ENCODE assay signal across 14 cellular contexts in the genomic region with DNA sequence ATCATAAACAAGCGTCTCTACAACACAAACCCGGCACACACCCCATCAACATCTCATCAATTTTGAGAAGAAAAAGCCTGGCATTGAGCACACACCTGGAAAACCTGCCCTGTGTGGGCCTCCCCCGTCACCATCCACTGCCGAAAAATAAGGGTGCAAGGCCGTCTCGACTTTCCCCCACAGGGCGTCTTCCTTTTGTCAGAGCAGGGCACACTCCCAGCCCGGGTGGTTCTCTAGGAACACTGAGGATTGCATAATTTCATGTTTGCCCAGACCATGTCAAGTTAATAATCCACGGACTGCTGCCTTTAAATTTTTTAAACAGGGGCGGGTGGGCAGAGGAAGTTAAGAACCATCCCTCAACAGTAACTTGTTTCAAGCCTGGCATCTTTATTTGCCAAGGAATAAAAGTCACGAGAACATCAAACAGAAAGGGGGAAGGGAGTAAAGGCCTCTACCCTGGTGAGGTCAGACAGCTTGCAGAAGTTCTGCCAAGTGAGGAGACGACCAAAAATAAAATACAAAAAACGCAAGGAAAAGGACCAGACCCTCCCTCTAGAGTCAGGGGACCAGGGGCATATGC. TPM values are rescaled to one million over a fixed set of nuclear protein-coding genes. Genes with fewer than 3 reads are reported as not detected.
DNase-seq lines count a peak whose midpoint lies in the region; ATAC-seq, FAIRE-seq and TF ChIP-seq lines count a peak whose summit lies in the region.
"Had no signal": no experiment of that assay in that cellular context is flagged by ENCODE, and none has a peak within 500 bp of the region (broad histone marks: within the 10 kb centered on the region; RNA-seq: fewer than 3 reads in every experiment).

No MANE protein-coding gene starts in this region.

- BruUV-seq in mammary epithelial cell (replicated peaks; lab: Mats Ljungman, UMichigan) (no TSS peak), HepG2 (replicated peaks; lab: Mats Ljungman, UMichigan) (no TSS peak)

- in situ Hi-C loops in mammary epithelial cell (cut with MboI; ENCODE audit: low sequenced_read_pairs in 2 of 2) (no loop called here), HepG2 (cut with HindIII; ENCODE audit: extremely low pct_ligation_motif_present, low pct_unique_long_range_greater_than_20kb) (no loop called here)

- dilution Hi-C loops in mammary epithelial cell (cut with HindIII; ENCODE audit: low sequenced_read_pairs), result no loop called here

- peak; percentile 40 for FAIRE-seq in HepG2 (lab: Jason Lieb, UNC)

- H3K27me3 ChIP-seq in mammary epithelial cell (ENCODE audit: insufficient read depth, low read length) (no peaks in the 10 kb centered on the region), HepG2 (ENCODE audit: control insufficient read depth in 1 of 2, insufficient read depth in 2 of 2, low read length in 2 of 2) (peaks cover 21 to 82% of the 10 kb centered on the region in 2 experiments), thyroid gland (no peaks in the 10 kb centered on the region)

- peak overlapping the region; percentile 63 to 74 (median 73) for H3K4me3 ChIP-seq in mammary epithelial cell (replicated peaks in 1 of 3; ENCODE audit: insufficient read depth in 1 of 3, low read depth in 2 of 3, low read length in 3 of 3)
- H3K4me3 ChIP-seq in HepG2 (replicated peaks in 1 of 3; ENCODE audit: insufficient read depth in 1 of 3, low read depth in 2 of 3, low read length in 3 of 3), result no peak overlapping the region
- peak overlapping the region in 2 of 3 donors; percentile 39 to 84 for H3K4me3 ChIP-seq in thyroid gland (replicated peaks in 1 of 3)
- H3K4me3 ChIP-seq: BLaER1 treated with 17β-estradiol and CSF1 and Interleukin-3, amounts not matched to agents 10 nM and 100 nM had no signal

- no peak for TF ChIP-seq POLR2A in HepG2 (IDR thresholded peaks at IDR 0.05; ENCODE audit: insufficient read depth in 1 of 2, low read depth in 2 of 2, low read length in 2 of 2)
- peak in 1 of 2 donors; percentile 43 for TF ChIP-seq POLR2A in thyroid gland (IDR thresholded peaks at IDR 0.05)

- no peak overlapping the region for H3K27ac Mint-ChIP-seq in activated T-helper 1 cell treated with anti-CD3 and anti-CD28 coated beads, Interleukin-12 subunit alpha, Interleukin-12 subunit beta, Interleukin-2, Interleukin-4 antibody, amounts not matched to agents 30 ng/mL and 10 ng/mL and 1 ng/mL, durations not matched to agents 14 hours and 24 hours and 36 hours
- H3K27ac Mint-ChIP-seq: activated CD8-positive, alpha-beta T cell treated with anti-CD3 and anti-CD28 coated beads for 36 hours; naive thymus-derived CD4-positive, alpha-beta T cell had no signal

- DNase-seq in NCI-H69 (lab: John Stamatoyannopoulos, UW) (peak; percentile 4), mammary epithelial cell (no peak), HepG2 (ENCODE audit: low spot score) (peak; percentile 27), thyroid gland (peak; percentile 44 to 51), NCI-H1930 (lab: John Stamatoyannopoulos, UW) (no peak), GOT3 (lab: John Stamatoyannopoulos, UW) (no peak)
- no peak for DNase-seq in activated T-helper 1 cell treated with anti-CD3 and anti-CD28 coated beads, Interleukin-12 subunit alpha, Interleukin-12 subunit beta, Interleukin-2, Interleukin-4 antibody, amounts not matched to agents 30 ng/mL and 10 ng/mL and 1 ng/mL, durations not matched to agents 14 hours and 24 hours and 36 hours (ENCODE audit: low spot score)
- DNase-seq: activated CD8-positive, alpha-beta T cell treated with anti-CD3 and anti-CD28 coated beads for 36 hours; naive thymus-derived CD4-positive, alpha-beta T cell; NCI-H1694 treated with DMSO at 0.1 percent for 48 hours had no signal

- H2AFZ ChIP-seq in mammary epithelial cell (ENCODE audit: low read depth, low read length), result no peak overlapping the region
- no peak overlapping the region for H2AFZ ChIP-seq in HepG2 (ENCODE audit: low read length)

- H3K27me3 Mint-ChIP-seq in activated T-helper 1 cell treated with anti-CD3 and anti-CD28 coated beads, Interleukin-12 subunit alpha, Interleukin-12 subunit beta, Interleukin-2, Interleukin-4 antibody, amounts not matched to agents 30 ng/mL and 10 ng/mL and 1 ng/mL, durations not matched to agents 14 hours and 24 hours and 36 hours (ENCODE audit: insufficient read depth), result peaks cover 44% of the 10 kb centered on the region

- TF ChIP-seq EP300 in HepG2 (IDR thresholded peaks at IDR 0.05; ENCODE audit: low read depth in 2 of 2, low read length in 2 of 2) (no peak), HepG2 (CRISPR knock-in tag; IDR thresholded peaks at IDR 0.05; ENCODE audit: borderline replicate concordance) (no peak)

- no peaks in the 10 kb centered on the region for H3K4me1 Mint-ChIP-seq in activated T-helper 1 cell treated with anti-CD3 and anti-CD28 coated beads, Interleukin-12 subunit alpha, Interleukin-12 subunit beta, Interleukin-2, Interleukin-4 antibody, amounts not matched to agents 30 ng/mL and 10 ng/mL and 1 ng/mL, durations not matched to agents 14 hours and 24 hours and 36 hours (ENCODE audit: low read depth)

- H3K9me3 Mint-ChIP-seq in activated T-helper 1 cell treated with anti-CD3 and anti-CD28 coated beads, Interleukin-12 subunit alpha, Interleukin-12 subunit beta, Interleukin-2, Interleukin-4 antibody, amounts not matched to agents 30 ng/mL and 10 ng/mL and 1 ng/mL, durations not matched to agents 14 hours and 24 hours and 36 hours, result no peaks in the 10 kb centered on the region
- H3K9me3 Mint-ChIP-seq: activated CD8-positive, alpha-beta T cell treated with anti-CD3 and anti-CD28 coated beads for 36 hours had no signal

- H3K4me3 Mint-ChIP-seq in activated T-helper 1 cell treated with anti-CD3 and anti-CD28 coated beads, Interleukin-12 subunit alpha, Interleukin-12 subunit beta, Interleukin-2, Interleukin-4 antibody, amounts not matched to agents 30 ng/mL and 10 ng/mL and 1 ng/mL, durations not matched to agents 14 hours and 24 hours and 36 hours, result no peak overlapping the region
- H3K4me3 Mint-ChIP-seq: activated CD8-positive, alpha-beta T cell treated with anti-CD3 and anti-CD28 coated beads for 36 hours had no signal

- peaks cover 2% of the 10 kb centered on the region for H3K36me3 ChIP-seq in mammary epithelial cell (ENCODE audit: insufficient read depth, low read length)
- H3K36me3 ChIP-seq in HepG2 (replicated peaks in 1 of 2; ENCODE audit: control insufficient read depth in 1 of 2, insufficient read depth in 2 of 2, low read length in 2 of 2), result no peaks in the 10 kb centered on the region
- peaks cover 0 to 13% of the 10 kb centered on the region in 2 donors for H3K36me3 ChIP-seq in thyroid gland
- H3K36me3 ChIP-seq: adrenal gland; BLaER1 treated with 17β-estradiol and CSF1 and Interleukin-3, amounts not matched to agents 10 nM and 100 nM; WERI-Rb-1 had no signal

- CTCF ChIA-PET in mammary epithelial cell (lab: Charles Lee; ENCODE audit: low non-redundant PET) (no interaction called here), HepG2 (lab: Yijun Ruan, JAX; ENCODE audit: low intra/inter-chr PET ratio, low total read pairs) (no interaction called here)

- H3K4me2 ChIP-seq in mammary epithelial cell (ENCODE audit: insufficient read depth, low read depth, low read length) (peak overlapping the region; percentile 96), HepG2 (ENCODE audit: low read depth, low read length) (0 out of 2 replicates have a peak overlapping the region, but pooled peaks have one; percentile 10)

- peak overlapping the region; percentile 81 for H3K9ac ChIP-seq in mammary epithelial cell (ENCODE audit: insufficient read depth, low read length)
- H3K9ac ChIP-seq in HepG2 (ENCODE audit: insufficient read depth, low read depth, low read length), result no peak overlapping the region
- H3K9ac ChIP-seq: BLaER1 treated with 17β-estradiol and CSF1 and Interleukin-3, amounts not matched to agents 10 nM and 100 nM had no signal

- peaks cover 20% of the 10 kb centered on the region for H3K4me1 ChIP-seq in mammary epithelial cell (ENCODE audit: insufficient read depth, low read length)
- H3K4me1 ChIP-seq in HepG2 (ENCODE audit: insufficient read depth, low read length), result peaks cover 43% of the 10 kb centered on the region
- peaks cover 5 to 21% of the 10 kb centered on the region in 2 donors for H3K4me1 ChIP-seq in thyroid gland

- POLR2A ChIA-PET in HepG2 (lab: Yijun Ruan, JAX), result no interaction called here

- 95% methylated on average over 12 of the region's 13 CpGs for WGBS in mammary epithelial cell (ENCODE audit: low coverage, missing lambda C conversion rate)
- WGBS in HepG2 (ENCODE audit: low lambda C conversion rate), result 5% methylated on average over 13 of the region's 13 CpGs
- 47 to 57% methylated on average over 13 of the region's 13 CpGs for WGBS in thyroid gland, 2 donors

- peak; percentile 28; the same call in 2 of the 3 replicates for ATAC-seq in HepG2
- ATAC-seq: activated CD8-positive, alpha-beta T cell treated with anti-CD3 and anti-CD28 coated beads for 36 hours; naive thymus-derived CD4-positive, alpha-beta T cell had no signal

- TF ChIP-seq RAD21 in HepG2 (CRISPR knock-in tag; IDR thresholded peaks at IDR 0.05), result no peak

- intact Hi-C loops in mammary epithelial cell (cut with micrococcal nuclease), result no loop called here
- intact Hi-C loops in HepG2 (cut with micrococcal nuclease; ENCODE audit: unreplicated experiment), result no loop called here
- intact Hi-C loops in thyroid gland (cut with DNase I), result loop anchor here (10.0 kb wide), 2 partner anchors 48 to 188 kb away; no protein-coding TSS in a partner anchor
- intact Hi-C loops in activated T-helper 1 cell treated with anti-CD3 and anti-CD28 coated beads, Interleukin-12 subunit alpha, Interleukin-12 subunit beta, Interleukin-2, Interleukin-4 antibody, amounts not matched to agents 30 ng/mL and 10 ng/mL and 1 ng/mL, durations not matched to agents 14 hours and 24 hours and 36 hours (cut with micrococcal nuclease), result no loop called here

- H3K27ac ChIP-seq in mammary epithelial cell (ENCODE audit: insufficient read depth, low read depth, low read length) (no peak overlapping the region), HepG2 (ENCODE audit: extremely low read length, insufficient read depth, low read length) (no peak overlapping the region), thyroid gland (peak overlapping the region; percentile 82 to 90 (median 82))
- H3K27ac ChIP-seq: BLaER1 treated with 17β-estradiol and CSF1 and Interleukin-3, amounts not matched to agents 10 nM and 100 nM; WERI-Rb-1 had no signal

- TF ChIP-seq CTCF in mammary epithelial cell (conservative IDR thresholded peaks at IDR 0.05 in 1 of 2, IDR thresholded peaks at IDR 0.05 in 1 of 2; ENCODE audit: extremely low read depth in 1 of 2, insufficient read depth in 1 of 2, low read depth in 1 of 2, low read length in 2 of 2) (no peak), HepG2 (CRISPR knock-in tag; IDR thresholded peaks at IDR 0.05) (no peak), thyroid gland (IDR thresholded peaks at IDR 0.05) (no peak)

- peaks cover 68% of the 10 kb centered on the region for H3K79me2 ChIP-seq in mammary epithelial cell (ENCODE audit: insufficient read depth, low read length)
- H3K79me2 ChIP-seq in HepG2 (ENCODE audit: insufficient read depth, low read length), result no peaks in the 10 kb centered on the region

- H4K20me1 ChIP-seq in mammary epithelial cell (ENCODE audit: insufficient read depth, low read length) (no peaks in the 10 kb centered on the region), HepG2 (ENCODE audit: insufficient read depth, low read length) (no peaks in the 10 kb centered on the region)
- H4K20me1 ChIP-seq: BLaER1 treated with 17β-estradiol and CSF1 and Interleukin-3, amounts not matched to agents 10 nM and 100 nM had no signal

- H3K9me3 ChIP-seq in mammary epithelial cell (replicated peaks; ENCODE audit: insufficient read depth, low read length) (no peaks in the 10 kb centered on the region), HepG2 (ENCODE audit: low read length) (no peaks in the 10 kb centered on the region), thyroid gland (no peaks in the 10 kb centered on the region)
- H3K9me3 ChIP-seq: adrenal gland had no signal

- H3K36me3 Mint-ChIP-seq in activated T-helper 1 cell treated with anti-CD3 and anti-CD28 coated beads, Interleukin-12 subunit alpha, Interleukin-12 subunit beta, Interleukin-2, Interleukin-4 antibody, amounts not matched to agents 30 ng/mL and 10 ng/mL and 1 ng/mL, durations not matched to agents 14 hours and 24 hours and 36 hours (ENCODE audit: low read depth), result no peaks in the 10 kb centered on the region
- H3K36me3 Mint-ChIP-seq: naive thymus-derived CD4-positive, alpha-beta T cell had no signal

RNA-seq across cellular contexts. Expression of gene TFCP2L1, which starts 2.1 kb away (rescaled TPM):
- total RNA-seq in mammary epithelial cell, result 100 to 1,000 TPM in 1 of 2 donors, 10 to 100 TPM in 1; 50.5 to 174 TPM
- polyA plus RNA-seq in mammary epithelial cell, result 62.2 TPM
- 543 TPM for polyA minus RNA-seq in mammary epithelial cell
- not detected in 2 replicates for total RNA-seq in HepG2 (2016; rRNA removed; fragmentation: Illumina TruSeq; extraction: Trizol)
- total RNA-seq in HepG2 (2016; cell fraction: cytosol; rRNA removed; fragmentation: Illumina TruSeq; extraction: Trizol; ENCODE audit: low read depth), result not detected in 2 replicates
- not detected in 2 replicates for total RNA-seq in HepG2 (2016; cell fraction: insoluble cytoplasmic fraction; rRNA removed; fragmentation: Illumina TruSeq; extraction: Trizol)
- not detected in 2 replicates for total RNA-seq in HepG2 (2016; cell fraction: membrane; rRNA removed; fragmentation: Illumina TruSeq; extraction: Trizol)
- not detected in 2 replicates for total RNA-seq in HepG2 (2016; cell fraction: nucleus; rRNA removed; fragmentation: Illumina TruSeq; extraction: Trizol)
- under 0.01 and 0.01 TPM in 2 replicates for polyA plus RNA-seq in HepG2 (2011; rRNA removed)
- under 0.01 TPM in 2 replicates for polyA plus RNA-seq in HepG2 (2011; cell fraction: cytosol; rRNA removed)
- polyA plus RNA-seq in HepG2 (2011; cell fraction: nucleus; rRNA removed), result 0.02 TPM in 2 replicates
- not detected in 2 replicates for polyA plus RNA-seq in HepG2 (2012)
- not detected in 2 replicates for polyA plus RNA-seq in HepG2 (2016; cell fraction: cytosol; fragmentation: Illumina TruSeq; extraction: Trizol; ENCODE audit: low read depth)
- polyA plus RNA-seq in HepG2 (2016; cell fraction: insoluble cytoplasmic fraction; fragmentation: Illumina TruSeq; extraction: Trizol; ENCODE audit: low read depth), result not detected in 2 replicates
- not detected in 2 replicates for polyA plus RNA-seq in HepG2 (2016; cell fraction: membrane; fragmentation: Illumina TruSeq; extraction: Trizol; ENCODE audit: low read depth)
- not detected in 2 replicates for polyA plus RNA-seq in HepG2 (2016; cell fraction: nucleus; fragmentation: Illumina TruSeq; extraction: Trizol; ENCODE audit: insufficient read depth, low read depth)
- 0.49 TPM in 1 of 2 replicates, not detected in the other for polyA minus RNA-seq in HepG2 (2011; rRNA and poly(A)+ RNA removed; ENCODE audit: low replicate concordance)
- polyA minus RNA-seq in HepG2 (2011; cell fraction: cytosol; rRNA and poly(A)+ RNA removed), result not detected in 2 replicates
- not detected in 2 replicates for polyA minus RNA-seq in HepG2 (2011; cell fraction: nucleus; rRNA and poly(A)+ RNA removed)
- total RNA-seq in thyroid gland, result 100 to 1,000 TPM in 3 of 4 donors, 10 to 100 TPM in 1; 97.4 to 188 (median 146) TPM
- total RNA-seq in activated T-helper 1 cell treated with anti-CD3 and anti-CD28 coated beads, Interleukin-12 subunit alpha, Interleukin-12 subunit beta, Interleukin-2, Interleukin-4 antibody, amounts not matched to agents 30 ng/mL and 10 ng/mL and 1 ng/mL, durations not matched to agents 14 hours and 24 hours and 36 hours, result 0.02 TPM in 1 of 2 replicates, not detected in the other
- total RNA-seq: RPMI7951 had no signal
- polyA plus RNA-seq: naive thymus-derived CD4-positive, alpha-beta T cell had no signal

Comparison
In these comparisons a context has a peak if more than half of its experiments do, and no peak if none do; other contexts are left out.
1. DNase-seq: peak in NCI-H69 (single experiment), HepG2 (single experiment) and thyroid gland (2 of 2); none in mammary epithelial cell (single experiment), NCI-H1930 (0 of 2), GOT3 (single experiment) and activated T-helper 1 cell treated with anti-CD3 and anti-CD28 coated beads, Interleukin-12 subunit alpha, Interleukin-12 subunit beta, Interleukin-2, Interleukin-4 antibody, amounts not matched to agents 30 ng/mL and 10 ng/mL and 1 ng/mL, durations not matched to agents 14 hours and 24 hours and 36 hours (single experiment).
2. H3K27ac ChIP-seq: peak in thyroid gland (3 of 3); none in mammary epithelial cell (single experiment) and HepG2 (single experiment).
3. H3K4me3 ChIP-seq: peak in mammary epithelial cell (3 of 3) and thyroid gland (2 of 3); none in HepG2 (0 of 3).
4. RNA of gene TFCP2L1, which starts 2.1 kb away (total RNA-seq): 97.4 to 188 TPM in thyroid gland and 50.5 to 174 TPM in mammary epithelial cell; not detected in HepG2 and 0.02 TPM in activated T-helper 1 cell treated with anti-CD3 and anti-CD28 coated beads, Interleukin-12 subunit alpha, Interleukin-12 subunit beta, Interleukin-2, Interleukin-4 antibody, amounts not matched to agents 30 ng/mL and 10 ng/mL and 1 ng/mL, durations not matched to agents 14 hours and 24 hours and 36 hours; every median in the first group is over 10 times any median in the second.